31 cellular contexts compared by ENCODE assay signal in genomic region chr4:14564281-14564680, GRCh38.
"Had no signal": no experiment of that assay in that cellular context is flagged by ENCODE, and none has a peak within 500 bp of the region (broad histone marks: within the 10 kb centered on the region; RNA-seq: fewer than 3 reads in every experiment).

No MANE protein-coding gene starts in this region.

- H3K27ac Mint-ChIP-seq: natural killer cell; nephron; neural progenitor cell; progenitor cell of endocrine pancreas; stimulated activated memory B cell treated with anti-CD40 and anti-IgM and Interleukin-4, amounts not matched to agents 10 μg/mL and 1 μg/mL and 100 μg/mL, for 72 hours; stimulated activated naive CD8-positive, alpha-beta T cell treated with anti-CD3 and anti-CD28 coated beads, Interleukin-15, amount 100 ng/mL, for 72 hours; type B pancreatic cell had no signal

- H3K27me3 Mint-ChIP-seq: progenitor cell of endocrine pancreas, type B pancreatic cell had no signal

- H3K4me3 Mint-ChIP-seq: natural killer cell; nephron; neural progenitor cell; stimulated activated memory B cell treated with anti-CD40 and anti-IgM and Interleukin-4, amounts not matched to agents 10 μg/mL and 1 μg/mL and 100 μg/mL, for 72 hours; stimulated activated naive CD8-positive, alpha-beta T cell treated with anti-CD3 and anti-CD28 coated beads, Interleukin-15, amount 100 ng/mL, for 72 hours; type B pancreatic cell had no signal

- DNase-seq: natural killer cell; occipital lobe; ovary; posterior cingulate gyrus; psoas muscle; right cardiac atrium; spleen; stimulated activated CD4-positive, alpha-beta T cell treated with anti-CD3 and anti-CD28 coated beads, Interleukin-12 subunit alpha, Interleukin-12 subunit beta, amount 100 ng/mL, for 4 hours; stimulated activated CD4-positive, alpha-beta T cell treated with anti-CD3 and anti-CD28 coated beads, Interleukin-1b, Interleukin-23, amount 100 ng/mL, for 48 hours; stimulated activated CD4-positive, alpha-beta T cell treated with anti-CD3 and anti-CD28 coated beads, Interleukin-4, amount 100 ng/mL, for 1 hour; stimulated activated CD4-positive, alpha-beta T cell treated with anti-CD3 and anti-CD28 coated beads, Interleukin-4, amount 100 ng/mL, for 4 hours; stimulated activated CD8-positive, alpha-beta memory T cell treated with anti-CD3 and anti-CD28 coated beads, Interleukin-4, amount 100 ng/mL, for 48 hours; stimulated activated naive CD4-positive, alpha-beta T cell; stimulated activated naive CD8-positive, alpha-beta T cell treated with anti-CD3 and anti-CD28 coated beads, Interleukin-15, amount 100 ng/mL, for 72 hours; stimulated activated naive CD8-positive, alpha-beta T cell treated with anti-CD3 and anti-CD28 coated beads, Interleukin-15, Interleukin-2, amounts not matched to agents 100 U/mL and 50 U/mL, for 24 hours; substantia nigra; testis; tibial artery; transverse colon; upper lobe of right lung; uterus had no signal

- H3K4me2 ChIP-seq: neural progenitor cell, smooth muscle cell had no signal

- H3K27ac ChIP-seq: neural progenitor cell, ovary, parathyroid adenoma, psoas muscle, skin epidermis, spleen, suprapubic skin, testis, tibial artery, transverse colon, upper lobe of right lung, uterus had no signal

- ATAC-seq: natural killer cell; psoas muscle; right cardiac atrium; sciatic nerve; stimulated activated memory B cell treated with anti-CD40 and anti-IgM and Interleukin-4, amounts not matched to agents 10 μg/mL and 1 μg/mL and 100 μg/mL, for 72 hours; stimulated activated naive CD8-positive, alpha-beta T cell treated with anti-CD3 and anti-CD28 coated beads, Interleukin-15, amount 100 ng/mL, for 72 hours; stimulated activated naive CD8-positive, alpha-beta T cell treated with anti-CD3 and anti-CD28 coated beads, Interleukin-15, Interleukin-2, amounts not matched to agents 100 U/mL and 50 U/mL, for 24 hours; upper lobe of right lung had no signal

- H3K9ac ChIP-seq: neural progenitor cell, parathyroid adenoma had no signal

- H3K4me1 ChIP-seq: neural progenitor cell, parathyroid adenoma, psoas muscle, spleen, suprapubic skin, testis, transverse colon, upper lobe of right lung, uterus had no signal

- H2AFZ ChIP-seq: neural progenitor cell, parathyroid adenoma had no signal

- H3K4me1 Mint-ChIP-seq: natural killer cell; nephron; neural progenitor cell; stimulated activated memory B cell treated with anti-CD40 and anti-IgM and Interleukin-4, amounts not matched to agents 10 μg/mL and 1 μg/mL and 100 μg/mL, for 72 hours had no signal

- H3K36me3 Mint-ChIP-seq: natural killer cell; neural progenitor cell; stimulated activated memory B cell treated with anti-CD40 and anti-IgM and Interleukin-4, amounts not matched to agents 10 μg/mL and 1 μg/mL and 100 μg/mL, for 72 hours; type B pancreatic cell had no signal

- H3K27me3 ChIP-seq: neural progenitor cell, ovary, spleen, suprapubic skin, testis, tibial artery, transverse colon, upper lobe of right lung, uterus had no signal

- H3K4me3 ChIP-seq: neural progenitor cell, ovary, psoas muscle, skin epidermis, smooth muscle cell, spleen, suprapubic skin, testis, tibial artery, transverse colon, upper lobe of right lung, uterus had no signal

- H3K9me3 ChIP-seq: ovary, psoas muscle, suprapubic skin, testis, tibial artery, transverse colon, upper lobe of right lung, uterus had no signal

- H3K36me3 ChIP-seq: neural progenitor cell, ovary, spleen, suprapubic skin, tibial artery, transverse colon, upper lobe of right lung, uterus had no signal

- H3K79me2 ChIP-seq: parathyroid adenoma had no signal
